Comparison of ENCODE assay signal across 9 cellular contexts in the genomic region with DNA sequence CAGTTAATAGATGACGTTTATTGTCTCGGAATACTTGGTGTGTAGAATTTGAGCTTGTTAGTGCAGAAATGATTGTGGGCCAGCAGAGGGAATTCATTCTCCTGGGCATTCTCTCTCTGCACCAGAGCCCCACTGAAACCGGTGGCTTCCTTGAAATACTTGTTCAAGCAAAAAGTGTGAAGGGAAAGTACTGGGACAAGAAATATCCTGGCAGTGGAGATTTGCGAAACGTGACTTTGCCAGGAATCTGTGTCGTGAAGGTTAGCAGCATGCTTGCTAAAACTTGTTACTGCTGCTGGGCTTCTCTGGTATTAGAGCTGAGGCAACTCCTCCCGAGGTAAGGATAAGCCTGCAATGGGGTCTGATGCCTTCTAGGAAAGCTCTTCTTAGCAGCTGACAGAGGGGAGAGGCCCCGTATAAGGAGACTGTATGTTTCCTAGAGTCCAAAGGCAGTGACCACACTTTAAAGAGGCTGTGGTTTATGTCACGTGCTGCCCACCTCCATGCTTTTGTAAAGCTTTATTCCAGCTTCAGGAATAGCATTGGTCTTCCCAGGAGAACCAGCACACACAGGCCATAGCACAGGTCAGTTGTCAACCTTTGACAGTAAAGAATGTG. TPM values are rescaled to one million over a fixed set of nuclear protein-coding genes. Genes with fewer than 3 reads are reported as not detected.
DNase-seq lines count a peak whose midpoint lies in the region; ATAC-seq, FAIRE-seq and TF ChIP-seq lines count a peak whose summit lies in the region.
"Had no signal": no experiment of that assay in that cellular context is flagged by ENCODE, and none has a peak within 500 bp of the region (broad histone marks: within the 10 kb centered on the region; RNA-seq: fewer than 3 reads in every experiment).

No MANE protein-coding gene starts in this region.

- H4K20me1 ChIP-seq in H1 (replicated peaks in 1 of 2; ENCODE audit: control insufficient read depth in 1 of 2, insufficient read depth in 2 of 2, low read length in 2 of 2) (peaks cover 5 to 22% of the 10 kb centered on the region in 2 experiments), MM.1S (ENCODE audit: insufficient read depth, low read length) (no peaks in the 10 kb centered on the region)

- peaks cover 11% of the 10 kb centered on the region for H3K23me2 ChIP-seq in H1 (ENCODE audit: low read depth, low read length)

- no peak overlapping the region for H4K91ac ChIP-seq in H1 (replicated peaks; ENCODE audit: insufficient read length, low read length)

- no peak overlapping the region for H2BK15ac ChIP-seq in H1 (ENCODE audit: low read length)

- no peak for ATAC-seq in naive thymus-derived CD4-positive, alpha-beta T cell
- no peak for ATAC-seq in stimulated activated memory B cell treated with anti-CD40 and anti-IgM and Interleukin-4, amounts not matched to agents 10 μg/mL and 1 μg/mL and 100 μg/mL, for 72 hours

- H4K5ac ChIP-seq in H1 (ENCODE audit: insufficient read length, low read depth, low read length): no peak overlapping the region

- no peak overlapping the region for H3K27ac ChIP-seq in H1 (ENCODE audit: low read depth, low read length)
- peak overlapping the region; percentile 76 for H3K27ac ChIP-seq in naive thymus-derived CD4-positive, alpha-beta T cell (ENCODE audit: low read depth, low read length)
- no peak overlapping the region for H3K27ac ChIP-seq in MM.1S (ENCODE audit: low read length)

- H3K56ac ChIP-seq in H1 (replicated peaks; ENCODE audit: insufficient read length, low read depth, low read length): no peak overlapping the region

- no peak for TF ChIP-seq POLR2A in NB4 (IDR thresholded peaks at IDR 0.05; ENCODE audit: extremely low read depth, insufficient read length)
- TF ChIP-seq POLR2A in H1 (IDR thresholded peaks at IDR 0.05; ENCODE audit: control extremely low read depth in 1 of 2, low read depth in 2 of 2, low read length in 2 of 2): no peak

- no peak overlapping the region for H4K8ac ChIP-seq in H1 (ENCODE audit: extremely low read depth, insufficient read depth, low read length)

- H2BK120ac ChIP-seq in H1 (replicated peaks; ENCODE audit: low read depth, low read length): no peak overlapping the region

- DNase-seq in Ammon's horn (ENCODE audit: low spot score) (peak; percentile 14), NB4 (ENCODE audit: low read depth) (peak; percentile 9), H1 (ENCODE audit: low read depth in 1 of 2, low spot score in 2 of 2) (no peak), OCI-M2 (lab: John Stamatoyannopoulos, UW; ENCODE audit: unreplicated experiment) (no peak), MM.1S (no peak), NCI-H510A (lab: John Stamatoyannopoulos, UW) (no peak)
- DNase-seq in naive thymus-derived CD4-positive, alpha-beta T cell: peak in 4 of 9 donors; percentile 21 to 35 (median 27)

- FAIRE-seq in H1 (lab: Jason Lieb, UNC): no peak
- FAIRE-seq: endometrium had no signal

- H3K27me3 Mint-ChIP-seq in naive thymus-derived CD4-positive, alpha-beta T cell: peaks cover 0 to 71% (median 0%) of the 10 kb centered on the region in 5 donors
- H3K27me3 Mint-ChIP-seq in stimulated activated memory B cell treated with anti-CD40 and anti-IgM and Interleukin-4, amounts not matched to agents 10 μg/mL and 1 μg/mL and 100 μg/mL, for 72 hours: peaks cover 12% of the 10 kb centered on the region

- H3K36me3 ChIP-seq in H1 (ENCODE audit: control insufficient read depth in 2 of 4, insufficient read depth in 4 of 4, low read length in 3 of 4) (no peaks in the 10 kb centered on the region; a peak in 1 of 8 replicates), MM.1S (replicated peaks; ENCODE audit: insufficient read depth, low read length) (no peaks in the 10 kb centered on the region)
- peaks cover 0 to 8% (median 0%) of the 10 kb centered on the region in 3 experiments for H3K36me3 ChIP-seq in naive thymus-derived CD4-positive, alpha-beta T cell (ENCODE audit: control insufficient read depth in 2 of 3, insufficient read depth in 3 of 3, low read length in 3 of 3)

- H3K4me1 ChIP-seq in H1 (replicated peaks in 1 of 4; ENCODE audit: control insufficient read depth in 3 of 4, insufficient read depth in 4 of 4, low read length in 3 of 4) (peaks cover 5 to 34% (median 25%) of the 10 kb centered on the region in 4 experiments; a peak in 5 of 7 replicates), MM.1S (ENCODE audit: low read length) (peaks cover 6% of the 10 kb centered on the region; the same call in 1 of the 2 replicates)
- peaks cover 26 to 56% of the 10 kb centered on the region in 2 donors for H3K4me1 ChIP-seq in naive thymus-derived CD4-positive, alpha-beta T cell (ENCODE audit: control insufficient read depth in 2 of 2, insufficient read depth in 2 of 2, low read length in 2 of 2)

- no peaks in the 10 kb centered on the region for H3K9me3 ChIP-seq in H1 (ENCODE audit: insufficient read depth in 2 of 2, low read depth in 1 of 2, low read length in 1 of 2)
- H3K9me3 ChIP-seq in naive thymus-derived CD4-positive, alpha-beta T cell (ENCODE audit: control insufficient read depth in 2 of 3, low read length in 3 of 3): no peaks in the 10 kb centered on the region
- no peaks in the 10 kb centered on the region for H3K9me3 ChIP-seq in MM.1S (replicated peaks; ENCODE audit: insufficient read depth, low read length)

- peaks cover 20% of the 10 kb centered on the region for H3K79me1 ChIP-seq in H1 (ENCODE audit: low read depth, low read length)

- no peak for TF ChIP-seq RAD21 in H1 (IDR thresholded peaks at IDR 0.05 in 1 of 2, conservative IDR thresholded peaks at IDR 0.05 in 1 of 2; ENCODE audit: low read depth in 2 of 2, low read length in 2 of 2)

- no peak overlapping the region for H3K4me3 ChIP-seq in NB4 (ENCODE audit: low read depth, low read length)
- peak overlapping the region; percentile 78 to 88 (median 84) for H3K4me3 ChIP-seq in H1 (ENCODE audit: extremely low read depth in 1 of 4, insufficient read depth in 2 of 4, low read depth in 3 of 4, low read length in 4 of 4)
- peak overlapping the region; percentile 76 for H3K4me3 ChIP-seq in naive thymus-derived CD4-positive, alpha-beta T cell (ENCODE audit: low read length)
- no peak overlapping the region for H3K4me3 ChIP-seq in MM.1S (ENCODE audit: low read length)

- CTCF ChIA-PET in H1 (lab: Charles Lee; ENCODE audit: partially characterized antibody): interaction anchor here (0.7 to 36.1 kb wide), 8 partner anchors 24 to 302 kb away, joined by 3 to 634 read pairs (median 3); no protein-coding TSS in a partner anchor
- CTCF ChIA-PET in naive thymus-derived CD4-positive, alpha-beta T cell (lab: Charles Lee): interaction anchor here (0.7 to 26.6 kb wide), 10 partner anchors 11 to 256 kb away, joined by 3 to 673 read pairs (median 4); no protein-coding TSS in a partner anchor

- no peak overlapping the region for H2BK20ac ChIP-seq in H1 (ENCODE audit: low read length)

- H3K27ac Mint-ChIP-seq in naive thymus-derived CD4-positive, alpha-beta T cell: peak overlapping the region in 5 of 9 donors; percentile 84 to 94 (median 90)
- H3K27ac Mint-ChIP-seq in stimulated activated memory B cell treated with anti-CD40 and anti-IgM and Interleukin-4, amounts not matched to agents 10 μg/mL and 1 μg/mL and 100 μg/mL, for 72 hours: no peak overlapping the region

- H2BK12ac ChIP-seq in H1 (ENCODE audit: low read depth, low read length): 0 out of 2 replicates have a peak overlapping the region, but pooled peaks have one; percentile 1

- H3F3A ChIP-seq in MM.1S (ENCODE audit: insufficient read depth, low read length): peaks cover 7% of the 10 kb centered on the region; the same call in 1 of the 2 replicates

- H3K79me2 ChIP-seq in H1 (ENCODE audit: control insufficient read depth in 1 of 2, insufficient read depth in 2 of 2, low read length in 2 of 2) (peaks cover 23 to 70% of the 10 kb centered on the region in 2 experiments), MM.1S (ENCODE audit: low read length) (no peaks in the 10 kb centered on the region)

- H3K4me1 Mint-ChIP-seq in naive thymus-derived CD4-positive, alpha-beta T cell: peaks cover 24 to 74% (median 27%) of the 10 kb centered on the region in 7 donors
- H3K4me1 Mint-ChIP-seq in stimulated activated memory B cell treated with anti-CD40 and anti-IgM and Interleukin-4, amounts not matched to agents 10 μg/mL and 1 μg/mL and 100 μg/mL, for 72 hours: peaks cover 21% of the 10 kb centered on the region

- H3K14ac ChIP-seq in H1 (ENCODE audit: insufficient read length): no peak overlapping the region

- H3K4me2 ChIP-seq in H1 (ENCODE audit: insufficient read depth in 1 of 2, low read depth in 2 of 2, low read length in 2 of 2) (peak overlapping the region; percentile 93 to 95), MM.1S (ENCODE audit: low read depth, low read length) (no peak overlapping the region)

- WGBS in H1 (ENCODE audit: extremely low coverage in 1 of 2, insufficient coverage in 1 of 2, insufficient read length in 1 of 2, insufficient replicate concordance in 2 of 2, low coverage in 1 of 2, low lambda C conversion rate in 2 of 2, missing lambda C conversion rate in 1 of 2), 2 experiments: 61% methylated on average over 9 of the region's 9 CpGs; no CpG with 5 or more reads in 1 of the 2 experiments

- peak overlapping the region in 6 of 10 donors; percentile 81 to 100 (median 98) for H3K4me3 Mint-ChIP-seq in naive thymus-derived CD4-positive, alpha-beta T cell
- no peak overlapping the region for H3K4me3 Mint-ChIP-seq in stimulated activated memory B cell treated with anti-CD40 and anti-IgM and Interleukin-4, amounts not matched to agents 10 μg/mL and 1 μg/mL and 100 μg/mL, for 72 hours

- H3K27me3 ChIP-seq in H1 (replicated peaks in 1 of 4; ENCODE audit: control insufficient read depth in 3 of 4, extremely low read depth in 1 of 4, insufficient read depth in 3 of 4, low read length in 3 of 4) (peaks cover 0 to 3% (median 1%) of the 10 kb centered on the region in 4 experiments; a peak in 3 of 7 replicates), MM.1S (replicated peaks; ENCODE audit: insufficient read depth, low read length) (0 out of 2 replicates have a peak, but pooled peaks cover 4% of the 10 kb centered on the region)
- H3K27me3 ChIP-seq in naive thymus-derived CD4-positive, alpha-beta T cell (ENCODE audit: control insufficient read depth in 2 of 2, insufficient read depth in 2 of 2, low read length in 2 of 2): no peaks in the 10 kb centered on the region

- H3K4ac ChIP-seq in H1 (replicated peaks; ENCODE audit: insufficient read length, low read depth, low read length): no peak overlapping the region

- H3K36me3 Mint-ChIP-seq in naive thymus-derived CD4-positive, alpha-beta T cell: peaks cover 0 to 13% (median 0%) of the 10 kb centered on the region in 5 donors
- H3K36me3 Mint-ChIP-seq in stimulated activated memory B cell treated with anti-CD40 and anti-IgM and Interleukin-4, amounts not matched to agents 10 μg/mL and 1 μg/mL and 100 μg/mL, for 72 hours: no peaks in the 10 kb centered on the region

- POLR2A ChIA-PET in H1 (lab: Charles Lee; ENCODE audit: partially characterized antibody): interaction anchor here (0.6 to 4.7 kb wide), 11 partner anchors 10 to 187 kb away, joined by 3 to 33 read pairs (median 3); no protein-coding TSS in a partner anchor
- POLR2A ChIA-PET in naive thymus-derived CD4-positive, alpha-beta T cell (lab: Charles Lee): interaction anchor here (0.7 to 28.5 kb wide), 3 partner anchors 24 to 66 kb away, joined by 3 to 862 read pairs (median 3); no protein-coding TSS in a partner anchor

- H3K18ac ChIP-seq in H1 (ENCODE audit: extremely low read depth, low read length): no peak overlapping the region

- no peak for TF ChIP-seq EP300 in H1 (IDR thresholded peaks at IDR 0.05; ENCODE audit: borderline replicate concordance in 1 of 2, low read depth in 2 of 2, low read length in 2 of 2)

- no peak for TF ChIP-seq CTCF in NB4 (IDR thresholded peaks at IDR 0.05; ENCODE audit: low read depth, low read length)
- no peak for TF ChIP-seq CTCF in H1 (IDR thresholded peaks at IDR 0.05; ENCODE audit: control extremely low read depth in 1 of 3, insufficient read depth in 1 of 3, low read depth in 1 of 3, low read length in 3 of 3)
- TF ChIP-seq CTCF in MM.1S (IDR thresholded peaks at IDR 0.05; ENCODE audit: low read length): no peak

- H2AK5ac ChIP-seq in H1 (ENCODE audit: low read depth, low read length): 0 out of 2 replicates have a peak overlapping the region, but pooled peaks have one; percentile 30

- intact Hi-C loops in naive thymus-derived CD4-positive, alpha-beta T cell (cut with micrococcal nuclease): loop anchor here in 1 of 2 donors (1.0 to 5.0 kb wide), 3 partner anchors 8 to 742 kb away; a partner anchor contains a TSS

- no peak overlapping the region; a peak in 1 of 7 replicates for H3K9ac ChIP-seq in H1 (replicated peaks in 1 of 4; ENCODE audit: extremely low read depth in 1 of 4, low read depth in 3 of 4, low read length in 3 of 4)
- no peak overlapping the region for H3K9ac ChIP-seq in MM.1S (ENCODE audit: low read length)

- H2BK5ac ChIP-seq in H1 (ENCODE audit: low read depth, low read length): no peak overlapping the region

- H3K23ac ChIP-seq in H1 (ENCODE audit: insufficient read length): no peak overlapping the region

- peaks cover 0 to 1% (median 0%) of the 10 kb centered on the region in 11 donors for H3K9me3 Mint-ChIP-seq in naive thymus-derived CD4-positive, alpha-beta T cell
- H3K9me3 Mint-ChIP-seq in stimulated activated memory B cell treated with anti-CD40 and anti-IgM and Interleukin-4, amounts not matched to agents 10 μg/mL and 1 μg/mL and 100 μg/mL, for 72 hours: no peaks in the 10 kb centered on the region

- H3K9me2 ChIP-seq in MM.1S (replicated peaks; ENCODE audit: insufficient read depth, low read length): no peaks in the 10 kb centered on the region

- H2AFZ ChIP-seq in H1 (ENCODE audit: low read length) (no peak overlapping the region), MM.1S (ENCODE audit: low read length) (no peak overlapping the region)

RNA-seq across cellular contexts. Expression of a gene that starts 2.1 kb away (rescaled TPM):
- 117 and 118 TPM in 2 replicates for total RNA-seq in H1 (2021; fragmentation: NEBNext Ultra II Directional; extraction: Animal tissue kit (Norgen Biotek cat#: 25700))
- polyA plus RNA-seq in H1 (2011; rRNA removed): 24.9 and 26.9 TPM in 2 replicates
- polyA plus RNA-seq in H1 (2011; cell fraction: cytosol; rRNA removed): 34.1 TPM
- polyA plus RNA-seq in H1 (2011; cell fraction: nucleus; rRNA removed): 30.9 TPM
- polyA plus RNA-seq in H1 (2012, experiment 1 of 2): 53.9 to 99.9 TPM (median 67.7 TPM) in 4 replicates
- 4.2 TPM for polyA plus RNA-seq in H1 (2012, experiment 2 of 2)
- polyA plus RNA-seq in H1 (2013, experiment 1 of 2): 135 TPM
- 126 TPM for polyA plus RNA-seq in H1 (2013, experiment 2 of 2)
- polyA minus RNA-seq in H1 (2011; rRNA and poly(A)+ RNA removed): 45.7 and 66.1 TPM in 2 replicates
- polyA minus RNA-seq in H1 (2011; cell fraction: cytosol; rRNA and poly(A)+ RNA removed): 53.7 TPM
- 88.2 TPM for polyA minus RNA-seq in H1 (2011; cell fraction: nucleus; rRNA and poly(A)+ RNA removed)
- 100 to 1,000 TPM in 4 of 5 experiments, 10 to 100 TPM in 1; 13.1 to 179 (median 135) TPM for total RNA-seq in naive thymus-derived CD4-positive, alpha-beta T cell
- polyA plus RNA-seq in naive thymus-derived CD4-positive, alpha-beta T cell: 100 to 1,000 TPM in 1 of 2 donors, 10 to 100 TPM in 1; 98.9 to 102 TPM

Comparison
In these comparisons a context has a peak if more than half of its experiments do, and no peak if none do; other contexts are left out.
1. DNase-seq: peak in Ammon's horn (single experiment) and NB4 (single experiment); none in H1 (0 of 2), OCI-M2 (single experiment), MM.1S (single experiment) and NCI-H510A (single experiment).
2. H3K4me3 ChIP-seq: peak in H1 (4 of 4) and naive thymus-derived CD4-positive, alpha-beta T cell (single experiment); none in NB4 (single experiment) and MM.1S (single experiment).